21 cellular contexts compared by ENCODE assay signal in genomic region chr18:10898417-10898974, GRCh38.
A peak's percentile ranks its signal among the peaks of the same experiment; 100 is the strongest.
DNase-seq lines count a peak whose midpoint lies in the region; ATAC-seq, FAIRE-seq and TF ChIP-seq lines count a peak whose summit lies in the region.
"Had no signal": no experiment of that assay in that cellular context is flagged by ENCODE, and none has a peak within 500 bp of the region (broad histone marks: within the 10 kb centered on the region; RNA-seq: fewer than 3 reads in every experiment).

No MANE protein-coding gene starts in this region.

- intact Hi-C loops in IMR-90 (cut with micrococcal nuclease), result no loop called here

- H3K9ac ChIP-seq in BLaER1 (no peak overlapping the region), IMR-90 (ENCODE audit: low read depth, low read length) (no peak overlapping the region)

- no peak overlapping the region; the same call in 1 of the 2 replicates for H3K27ac Mint-ChIP-seq in GM23338
- H3K27ac Mint-ChIP-seq: T-helper 1 cell treated with Interleukin-12 subunit alpha and Interleukin-12 subunit beta and Interleukin-4 antibody, amounts not matched to agents 30 μg/mL and 1 μg/mL, for 36 hours had no signal

- H3K9me3 ChIP-seq in BLaER1 (no peaks in the 10 kb centered on the region), IMR-90 (ENCODE audit: control insufficient read depth, insufficient read depth, low read length) (no peaks in the 10 kb centered on the region), HAP-1 (no peaks in the 10 kb centered on the region)

- CTCF ChIA-PET in IMR-90 (lab: Yijun Ruan, JAX), result no interaction called here

- H3K79me2 ChIP-seq in GM23338 (replicated peaks; ENCODE audit: insufficient read depth), result no peaks in the 10 kb centered on the region

- ATAC-seq in HG02798 (IDR thresholded peaks at IDR 0.05; ENCODE audit: poor library complexity, unreplicated experiment), result peak; percentile 41
- no peak for ATAC-seq in IMR-90 (ENCODE audit: low read depth)
- no peak for ATAC-seq in GM23338
- ATAC-seq: SK-N-SH treated with all-trans-retinoic acid at 6 μM for 48 hours had no signal

- no peaks in the 10 kb centered on the region for H3K9me2 ChIP-seq in GM23338 (ENCODE audit: insufficient read depth)

- H3K27ac ChIP-seq in BLaER1, result no peak overlapping the region
- H3K27ac ChIP-seq in IMR-90 (ENCODE audit: insufficient read depth, low read length), result no peak overlapping the region
- H3K27ac ChIP-seq in GM23338 (ENCODE audit: low read depth), result no peak overlapping the region
- H3K27ac ChIP-seq in coronary artery, result no peak overlapping the region

- H2AK9ac ChIP-seq in IMR-90 (replicated peaks; ENCODE audit: low read depth, low read length, poor library complexity), result no peak overlapping the region

- 0 out of 2 replicates have a peak overlapping the region, but pooled peaks have one; percentile 23 for H3K4ac ChIP-seq in IMR-90 (ENCODE audit: low read depth, low read length)

- H3K23ac ChIP-seq in IMR-90 (ENCODE audit: low read depth, low read length), result no peak overlapping the region

- no peaks in the 10 kb centered on the region for H3K9me3 Mint-ChIP-seq in GM23338
- H3K9me3 Mint-ChIP-seq: T-helper 1 cell treated with Interleukin-12 subunit alpha and Interleukin-12 subunit beta and Interleukin-4 antibody, amounts not matched to agents 30 μg/mL and 1 μg/mL, for 36 hours had no signal

- no peak overlapping the region for H2BK20ac ChIP-seq in IMR-90 (ENCODE audit: low read depth, low read length)

- no peaks in the 10 kb centered on the region for H3K36me3 ChIP-seq in BLaER1
- H3K36me3 ChIP-seq in IMR-90 (ENCODE audit: control insufficient read depth, insufficient read depth, low read length), result no peaks in the 10 kb centered on the region
- no peaks in the 10 kb centered on the region for H3K36me3 ChIP-seq in GM23338 (ENCODE audit: insufficient read depth)
- H3K36me3 ChIP-seq in HAP-1 (replicated peaks), result no peaks in the 10 kb centered on the region

- dilution Hi-C loops in IMR-90 (cut with HindIII; ENCODE audit: low sequenced_read_pairs, unreplicated experiment), result no loop called here

- H3K27me3 Mint-ChIP-seq in GM23338 (ENCODE audit: insufficient read depth, low read depth, poor library complexity), result peaks cover 7% of the 10 kb centered on the region

- no peaks in the 10 kb centered on the region for H3K79me1 ChIP-seq in IMR-90 (ENCODE audit: low read depth in 1 of 2, low read length in 2 of 2)

- TF ChIP-seq CTCF in IMR-90 (conservative IDR thresholded peaks at IDR 0.05; ENCODE audit: low read depth, low read length), result no peak
- no peak for TF ChIP-seq CTCF in GM23338 (conservative IDR thresholded peaks at IDR 0.05; ENCODE audit: low read depth in 2 of 2)
- TF ChIP-seq CTCF in coronary artery (IDR thresholded peaks at IDR 0.05), result no peak

- H3K14ac ChIP-seq in IMR-90 (replicated peaks; ENCODE audit: low read depth, low read length), result no peak overlapping the region

- H3K56ac ChIP-seq in IMR-90 (ENCODE audit: extremely low read depth, insufficient read depth, low read length), result no peak overlapping the region

- in situ Hi-C loops in IMR-90 (cut with MboI; ENCODE audit: low sequenced_read_pairs), result no loop called here
- in situ Hi-C loops in HAP-1 (cut with MboI; ENCODE audit: low sequenced_read_pairs), result no loop called here

- no peaks in the 10 kb centered on the region for H3F3A ChIP-seq in GM23338 (replicated peaks; ENCODE audit: low read depth)

- H4K91ac ChIP-seq in IMR-90 (ENCODE audit: insufficient read depth, low read depth, low read length), result no peak overlapping the region

- H2AK5ac ChIP-seq in IMR-90 (ENCODE audit: low read depth, low read length), result no peak overlapping the region

- H3K4me3 ChIP-seq in BLaER1, result no peak overlapping the region
- H3K4me3 ChIP-seq in IMR-90 (ENCODE audit: insufficient read depth, low read depth, low read length), result no peak overlapping the region
- no peak overlapping the region for H3K4me3 ChIP-seq in GM23338
- H3K4me3 ChIP-seq in coronary artery, result no peak overlapping the region
- no peak overlapping the region for H3K4me3 ChIP-seq in HAP-1

- no TSS peak for BruUV-seq in IMR-90 (replicated peaks; lab: Mats Ljungman, UMichigan)

- DNase-seq in GM19239 (ENCODE audit: insufficient read length, low spot score), result no peak
- DNase-seq in IMR-90, result no peak
- no peak for DNase-seq in GM23338 (ENCODE audit: low spot score)
- no peak for DNase-seq in coronary artery (ENCODE audit: low spot score)
- no peak for DNase-seq in activated T-cell treated with anti-CD3 and anti-CD28 coated beads, Interleukin-2, amount 50 U/mL, for 1 hour
- DNase-seq in HAP-1 (ENCODE audit: low spot score in 2 of 2), result no peak
- DNase-seq: 8988T; DND-41; NCI-H1417; NCI-H187 treated with DMSO at 0.1 percent for 48 hours; NCI-H2171; NCI-H446; NK-92 treated with Interleukin-12 subunit alpha and Interleukin-12 subunit beta, amount 100 ng/mL, for 24 hours; OCI-M1; SHP77 treated with DMSO at 0.1 percent for 48 hours had no signal

- no peak overlapping the region for H3K4me3 Mint-ChIP-seq in GM23338
- H3K4me3 Mint-ChIP-seq: T-helper 1 cell treated with Interleukin-12 subunit alpha and Interleukin-12 subunit beta and Interleukin-4 antibody, amounts not matched to agents 30 μg/mL and 1 μg/mL, for 36 hours had no signal

- no peak overlapping the region for H2AFZ ChIP-seq in IMR-90 (replicated peaks; ENCODE audit: low read length, poor library complexity)
- H2AFZ ChIP-seq in GM23338, result no peak overlapping the region

- H3K4me2 ChIP-seq in BLaER1 (peak overlapping the region; percentile 39), IMR-90 (ENCODE audit: low read depth, low read length) (no peak overlapping the region), GM23338 (no peak overlapping the region)

- peaks cover 6% of the 10 kb centered on the region for H3K4me1 Mint-ChIP-seq in GM23338

- H3K4me1 ChIP-seq in BLaER1, result peaks cover 42% of the 10 kb centered on the region
- H3K4me1 ChIP-seq in IMR-90 (ENCODE audit: control insufficient read depth, insufficient read depth, low read length), result peaks cover 8% of the 10 kb centered on the region
- H3K4me1 ChIP-seq in GM23338 (ENCODE audit: insufficient read depth), result no peaks in the 10 kb centered on the region
- H3K4me1 ChIP-seq in HAP-1, result no peaks in the 10 kb centered on the region

- no peak overlapping the region for H2BK120ac ChIP-seq in IMR-90 (ENCODE audit: low read depth, low read length)

- peaks cover 2% of the 10 kb centered on the region; the same call in 1 of the 3 replicates for H3K36me3 Mint-ChIP-seq in GM23338 (ENCODE audit: low read depth)

- WGBS in IMR-90 (ENCODE audit: extremely low coverage in 2 of 2, insufficient read length in 1 of 2), 2 experiments, result 86 to 100% methylated on average over 1 to 2 of the region's 4 CpGs

- POLR2A ChIA-PET in IMR-90 (lab: Charles Lee; ENCODE audit: unreplicated experiment), result no interaction called here

- H2BK15ac ChIP-seq in IMR-90 (ENCODE audit: low read depth, low read length), result no peak overlapping the region

- H3K27me3 ChIP-seq in BLaER1, result no peaks in the 10 kb centered on the region
- no peaks in the 10 kb centered on the region for H3K27me3 ChIP-seq in IMR-90 (ENCODE audit: control insufficient read depth, insufficient read depth, low read length)
- no peaks in the 10 kb centered on the region for H3K27me3 ChIP-seq in GM23338 (ENCODE audit: insufficient read depth)
- H3K27me3 ChIP-seq in HAP-1 (ENCODE audit: low read depth), result no peaks in the 10 kb centered on the region

- no peak overlapping the region for H4K8ac ChIP-seq in IMR-90 (ENCODE audit: low read depth in 2 of 2, low read length in 2 of 2)

- FAIRE-seq in GM19239 (lab: Jason Lieb, UNC), result peak; percentile 33
- FAIRE-seq: G401.6, H1 had no signal

- no peak for TF ChIP-seq POLR2A in IMR-90 (IDR thresholded peaks at IDR 0.05; ENCODE audit: low read depth, low read length)

- no peak for TF ChIP-seq RAD21 in IMR-90 (IDR thresholded peaks at IDR 0.05; ENCODE audit: low read length)

- no peak overlapping the region for H2BK5ac ChIP-seq in IMR-90 (ENCODE audit: low read depth, low read length, poor library complexity, severe bottlenecking)

- no peak overlapping the region for H4K5ac ChIP-seq in IMR-90 (ENCODE audit: low read depth, low read length)

- H4K20me1 ChIP-seq in BLaER1, result no peaks in the 10 kb centered on the region
- no peaks in the 10 kb centered on the region for H4K20me1 ChIP-seq in IMR-90 (ENCODE audit: insufficient read depth, low read length)
- no peaks in the 10 kb centered on the region for H4K20me1 ChIP-seq in GM23338 (replicated peaks; ENCODE audit: insufficient read depth)

- peaks cover 8% of the 10 kb centered on the region for H3K9me1 ChIP-seq in IMR-90 (ENCODE audit: insufficient read depth, low read length)

- no peak overlapping the region for H3K18ac ChIP-seq in IMR-90 (ENCODE audit: low read depth, low read length)

TF ChIP-seq in IMR-90, 13 proteins besides CTCF, POLR2A, EP300 and RAD21 (continues in another document):
- TF ChIP-seq RFX5 (IDR thresholded peaks at IDR 0.05; ENCODE audit: low read depth, low read length) (no peak), ELK1 (IDR thresholded peaks at IDR 0.05; ENCODE audit: borderline replicate concordance, low read depth, low read length) (no peak), NFE2L2 (IDR thresholded peaks at IDR 0.05; ENCODE audit: low read depth, low read length) (no peak), MXI1 (IDR thresholded peaks at IDR 0.05; ENCODE audit: borderline replicate concordance, low read depth, low read length) (no peak)

TF ChIP-seq in GM23338, 12 proteins besides CTCF, POLR2A, EP300 and RAD21:
- no peak for TF ChIP-seq STAT1 (IDR thresholded peaks at IDR 0.05; ENCODE audit: unreplicated experiment)
